In the genomic region with DNA sequence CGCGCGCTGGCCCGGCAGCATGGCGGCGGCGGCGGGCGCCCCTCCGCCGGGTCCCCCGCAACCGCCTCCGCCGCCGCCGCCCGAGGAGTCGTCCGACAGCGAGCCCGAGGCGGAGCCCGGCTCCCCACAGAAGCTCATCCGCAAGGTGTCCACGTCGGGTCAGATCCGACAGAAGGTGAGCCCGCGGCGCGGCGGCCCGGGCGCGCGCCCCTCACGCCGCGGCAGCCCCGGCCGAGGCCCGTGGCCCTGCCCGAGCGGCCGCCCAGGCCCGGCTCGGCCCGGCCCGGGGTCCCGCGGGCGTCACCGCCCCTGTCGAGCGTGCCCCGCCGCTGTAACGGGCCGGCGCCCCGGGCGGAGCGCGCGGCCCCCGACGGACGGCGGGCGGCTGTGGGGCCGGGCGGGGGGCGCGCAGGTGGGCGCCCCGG, we compare ENCODE assay signal across 9 cellular contexts. TPM values are rescaled to one million over a fixed set of nuclear protein-coding genes. Genes with fewer than 3 reads are reported as not detected.
DNase-seq lines count a peak whose midpoint lies in the region; ATAC-seq and TF ChIP-seq lines count a peak whose summit lies in the region.
"Had no signal": no experiment of that assay in that cellular context is flagged by ENCODE, and none has a peak within 500 bp of the region (broad histone marks: within the 10 kb centered on the region; RNA-seq: fewer than 3 reads in every experiment).

No MANE protein-coding gene starts in this region.

- no peaks in the 10 kb centered on the region for H3K9me3 Mint-ChIP-seq in activated CD4-positive, alpha-beta T cell treated with anti-CD3 and anti-CD28 coated beads, Interleukin-2, amount 10 ng/mL, durations not matched to agents 24 days and 14 days

- H3K4me3 ChIP-seq in breast epithelium (peak overlapping the region; percentile 60 to 90 (median 73)), neutrophil (ENCODE audit: low read depth in 1 of 2, low read length in 1 of 2) (peak overlapping the region; percentile 88 to 94)

- TF ChIP-seq CTCF in breast epithelium (IDR thresholded peaks at IDR 0.05) (no peak), neutrophil (IDR thresholded peaks at IDR 0.05) (no peak)

- H3K27ac ChIP-seq in breast epithelium: peak overlapping the region in 1 of 2 donors; percentile 52
- peak overlapping the region; percentile 88 for H3K27ac ChIP-seq in neutrophil

- no peaks in the 10 kb centered on the region for H3K36me3 ChIP-seq in breast epithelium
- H3K36me3 ChIP-seq in neutrophil: no peaks in the 10 kb centered on the region

- intact Hi-C loops in activated CD4-positive, alpha-beta T cell treated with anti-CD3 and anti-CD28 coated beads, Interleukin-2, amount 10 ng/mL, durations not matched to agents 24 days and 14 days (cut with micrococcal nuclease): loop anchor here (5.0 to 10.0 kb wide), 2 partner anchors 87 to 270 kb away; no protein-coding TSS in a partner anchor
- intact Hi-C loops in breast epithelium (cut with DNase I; ENCODE audit: low total_unique reads): loop anchor here (5.0 kb wide), 1 partner anchor 88 kb away; no protein-coding TSS in a partner anchor

- H3K4me1 Mint-ChIP-seq in activated CD4-positive, alpha-beta T cell treated with anti-CD3 and anti-CD28 coated beads, Interleukin-2, amount 10 ng/mL, durations not matched to agents 24 days and 14 days: peaks cover 63% of the 10 kb centered on the region

- no peak for DNase-seq in activated CD4-positive, alpha-beta T cell treated with anti-CD3 and anti-CD28 coated beads, Interleukin-2, amount 10 ng/mL, durations not matched to agents 24 days and 14 days
- no peak for DNase-seq in activated CD4-positive, alpha-beta T cell treated with anti-CD3 and anti-CD28 coated beads, Interleukin-2, amount 50 U/mL, for 1 hour
- DNase-seq in breast epithelium (ENCODE audit: low spot score in 2 of 2) (no peak), NCI-H1930 (lab: John Stamatoyannopoulos, UW) (no peak), HPDE6-E6E7 (ENCODE audit: extremely low spot score) (no peak)
- no peak for DNase-seq in stimulated activated CD4-positive, alpha-beta T cell treated with anti-CD3 and anti-CD28 coated beads, Interleukin-15, amount 100 ng/mL, for 24 hours

- H3K9me3 ChIP-seq in breast epithelium (no peaks in the 10 kb centered on the region), neutrophil (no peaks in the 10 kb centered on the region)

- peaks cover 0 to 7% of the 10 kb centered on the region in 2 donors for H3K4me1 ChIP-seq in breast epithelium
- H3K4me1 ChIP-seq in neutrophil (ENCODE audit: control insufficient read depth in 1 of 2, insufficient read depth in 1 of 2, low read depth in 1 of 2, low read length in 1 of 2): peaks cover 73 to 78% of the 10 kb centered on the region in 2 experiments

- ATAC-seq in HG03108 (IDR thresholded peaks at IDR 0.05; ENCODE audit: unreplicated experiment): peak; percentile 23

- peak overlapping the region; percentile 40 for H3K4me3 Mint-ChIP-seq in activated CD4-positive, alpha-beta T cell treated with anti-CD3 and anti-CD28 coated beads, Interleukin-2, amount 10 ng/mL, durations not matched to agents 24 days and 14 days

- H3K27me3 ChIP-seq in breast epithelium (no peaks in the 10 kb centered on the region), neutrophil (no peaks in the 10 kb centered on the region)

- no peak overlapping the region for H3K27ac Mint-ChIP-seq in activated CD4-positive, alpha-beta T cell treated with anti-CD3 and anti-CD28 coated beads, Interleukin-2, amount 10 ng/mL, durations not matched to agents 24 days and 14 days

- no peaks in the 10 kb centered on the region for H3K27me3 Mint-ChIP-seq in activated CD4-positive, alpha-beta T cell treated with anti-CD3 and anti-CD28 coated beads, Interleukin-2, amount 10 ng/mL, durations not matched to agents 24 days and 14 days

- no peak for TF ChIP-seq POLR2A in breast epithelium (IDR thresholded peaks at IDR 0.05)

- peaks cover 25% of the 10 kb centered on the region for H3K36me3 Mint-ChIP-seq in activated CD4-positive, alpha-beta T cell treated with anti-CD3 and anti-CD28 coated beads, Interleukin-2, amount 10 ng/mL, durations not matched to agents 24 days and 14 days (ENCODE audit: low read depth)

RNA-seq across cellular contexts. Expression of a gene that starts 0.2 kb away (rescaled TPM):
- total RNA-seq in activated CD4-positive, alpha-beta T cell treated with anti-CD3 and anti-CD28 coated beads, Interleukin-2, amount 10 ng/mL, durations not matched to agents 24 days and 14 days: 49.1 and 52.8 TPM in 2 replicates
- 10 to 100 TPM; 17.1 to 41.3 (median 37.3) TPM for total RNA-seq in breast epithelium

RNA-seq across cellular contexts. Expression of a gene that starts 46.9 kb away (rescaled TPM):
- total RNA-seq in activated CD4-positive, alpha-beta T cell treated with anti-CD3 and anti-CD28 coated beads, Interleukin-2, amount 10 ng/mL, durations not matched to agents 24 days and 14 days: not detected in 2 replicates
- total RNA-seq in breast epithelium: not detected
- total RNA-seq: Daoy had no signal
